13 cellular contexts compared by ENCODE assay signal in genomic region chr1:61839702-61840101, GRCh38.
DNase-seq lines count a peak whose midpoint lies in the region; ATAC-seq and TF ChIP-seq lines count a peak whose summit lies in the region.
"Had no signal": no experiment of that assay in that cellular context is flagged by ENCODE, and none has a peak within 500 bp of the region (broad histone marks: within the 10 kb centered on the region; RNA-seq: fewer than 3 reads in every experiment).

No MANE protein-coding gene starts in this region.

- no peaks in the 10 kb centered on the region for H3K9me3 ChIP-seq in testis
- H3K9me3 ChIP-seq: BLaER1 had no signal

- peak; percentile 28 for DNase-seq in AG08396 (ENCODE audit: low spot score)
- peak; percentile 61 for DNase-seq in LHCN-M2 (ENCODE audit: low read depth)
- DNase-seq in chondrocyte (ENCODE audit: low spot score), result no peak
- peak; percentile 66 for DNase-seq in kidney tubule cell (ENCODE audit: low spot score)
- no peak for DNase-seq in naive thymus-derived CD8-positive, alpha-beta T cell
- no peak for DNase-seq in NCI-H2171 (lab: John Stamatoyannopoulos, UW)
- no peak for DNase-seq in activated CD4-positive, alpha-beta T cell treated with anti-CD3 and anti-CD28 coated beads, Interleukin-2, amount 10 ng/mL, durations not matched to agents 7 days and 5 days
- no peak for DNase-seq in testis
- DNase-seq: immature natural killer cell; naive thymus-derived CD4-positive, alpha-beta T cell; NCI-H1092 treated with DMSO at 0.1 percent for 48 hours; SIG-M5 had no signal

- peaks cover 2% of the 10 kb centered on the region for H3K36me3 Mint-ChIP-seq in chondrocyte (ENCODE audit: low read depth)
- H3K36me3 Mint-ChIP-seq in naive thymus-derived CD8-positive, alpha-beta T cell, result peaks cover 0 to 33% (median 2%) of the 10 kb centered on the region in 3 donors
- H3K36me3 Mint-ChIP-seq in activated CD4-positive, alpha-beta T cell treated with anti-CD3 and anti-CD28 coated beads, Interleukin-2, amount 10 ng/mL, durations not matched to agents 7 days and 5 days (ENCODE audit: low read depth), result no peaks in the 10 kb centered on the region

- ATAC-seq in naive thymus-derived CD8-positive, alpha-beta T cell, result no peak
- ATAC-seq: naive thymus-derived CD4-positive, alpha-beta T cell had no signal

- POLR2A ChIA-PET in naive thymus-derived CD8-positive, alpha-beta T cell (lab: Charles Lee), result no interaction called here
- POLR2A ChIA-PET in activated CD4-positive, alpha-beta T cell treated with anti-CD3 and anti-CD28 coated beads, Interleukin-2, amount 10 ng/mL, durations not matched to agents 7 days and 5 days (lab: Charles Lee), result no interaction called here

- no peaks in the 10 kb centered on the region for H3K36me3 ChIP-seq in testis (ENCODE audit: low read depth, missing control alignments)
- H3K36me3 ChIP-seq: BLaER1 had no signal

- no peak overlapping the region for H3K4me3 Mint-ChIP-seq in chondrocyte (ENCODE audit: unreplicated experiment)
- H3K4me3 Mint-ChIP-seq in naive thymus-derived CD8-positive, alpha-beta T cell, result no peak overlapping the region
- H3K4me3 Mint-ChIP-seq in activated CD4-positive, alpha-beta T cell treated with anti-CD3 and anti-CD28 coated beads, Interleukin-2, amount 10 ng/mL, durations not matched to agents 7 days and 5 days, result no peak overlapping the region
- H3K4me3 Mint-ChIP-seq: immature natural killer cell; naive thymus-derived CD4-positive, alpha-beta T cell had no signal

- no peaks in the 10 kb centered on the region for H3K27me3 ChIP-seq in testis
- H3K27me3 ChIP-seq: BLaER1 had no signal

- intact Hi-C loops in testis (cut with DNase I; ENCODE audit: low total_unique reads), result no loop called here

- no peak overlapping the region for H3K27ac ChIP-seq in testis
- H3K27ac ChIP-seq: BLaER1 had no signal

- TF ChIP-seq POLR2A in testis (IDR thresholded peaks at IDR 0.05), result no peak

- no peaks in the 10 kb centered on the region for H3K4me1 ChIP-seq in testis
- H3K4me1 ChIP-seq: BLaER1 had no signal

- H3K4me3 ChIP-seq in testis, result no peak overlapping the region
- H3K4me3 ChIP-seq: BLaER1 had no signal

- TF ChIP-seq CTCF in chondrocyte (IDR thresholded peaks at IDR 0.05) (no peak), testis (IDR thresholded peaks at IDR 0.05) (no peak)

- no peaks in the 10 kb centered on the region for H3K9me3 Mint-ChIP-seq in chondrocyte (ENCODE audit: low read depth)
- no peaks in the 10 kb centered on the region for H3K9me3 Mint-ChIP-seq in naive thymus-derived CD8-positive, alpha-beta T cell
- H3K9me3 Mint-ChIP-seq in activated CD4-positive, alpha-beta T cell treated with anti-CD3 and anti-CD28 coated beads, Interleukin-2, amount 10 ng/mL, durations not matched to agents 7 days and 5 days, result no peaks in the 10 kb centered on the region
- H3K9me3 Mint-ChIP-seq: immature natural killer cell; naive thymus-derived CD4-positive, alpha-beta T cell had no signal

- CTCF ChIA-PET in activated CD4-positive, alpha-beta T cell treated with anti-CD3 and anti-CD28 coated beads, Interleukin-2, amount 10 ng/mL, durations not matched to agents 7 days and 5 days (lab: Charles Lee), result no interaction called here

- H3K27ac Mint-ChIP-seq in chondrocyte (ENCODE audit: unreplicated experiment), result peak overlapping the region; percentile 70
- peak overlapping the region in 3 of 10 donors; percentile 5 to 40 (median 7) for H3K27ac Mint-ChIP-seq in naive thymus-derived CD8-positive, alpha-beta T cell
- no peak overlapping the region for H3K27ac Mint-ChIP-seq in activated CD4-positive, alpha-beta T cell treated with anti-CD3 and anti-CD28 coated beads, Interleukin-2, amount 10 ng/mL, durations not matched to agents 7 days and 5 days
- H3K27ac Mint-ChIP-seq: immature natural killer cell; naive thymus-derived CD4-positive, alpha-beta T cell had no signal

- 63 to 66% methylated on average over 2 of the region's 2 CpGs for whole genome bisulfite sequencing in testis, 2 donors

- peaks cover 47% of the 10 kb centered on the region for H3K4me1 Mint-ChIP-seq in chondrocyte (ENCODE audit: low read depth)
- peaks cover 0 to 6% (median 4%) of the 10 kb centered on the region in 4 donors for H3K4me1 Mint-ChIP-seq in naive thymus-derived CD8-positive, alpha-beta T cell
- peaks cover 3% of the 10 kb centered on the region for H3K4me1 Mint-ChIP-seq in activated CD4-positive, alpha-beta T cell treated with anti-CD3 and anti-CD28 coated beads, Interleukin-2, amount 10 ng/mL, durations not matched to agents 7 days and 5 days
- H3K4me1 Mint-ChIP-seq: immature natural killer cell had no signal

- H3K27me3 Mint-ChIP-seq in chondrocyte (ENCODE audit: low read depth), result no peaks in the 10 kb centered on the region
- no peaks in the 10 kb centered on the region for H3K27me3 Mint-ChIP-seq in naive thymus-derived CD8-positive, alpha-beta T cell
- H3K27me3 Mint-ChIP-seq in activated CD4-positive, alpha-beta T cell treated with anti-CD3 and anti-CD28 coated beads, Interleukin-2, amount 10 ng/mL, durations not matched to agents 7 days and 5 days, result no peaks in the 10 kb centered on the region
- H3K27me3 Mint-ChIP-seq: naive thymus-derived CD4-positive, alpha-beta T cell had no signal

Comparison
In these comparisons a context has a peak if more than half of its experiments do, and no peak if none do; other contexts are left out.
1. DNase-seq: peak in AG08396 (single experiment), LHCN-M2 (single experiment) and kidney tubule cell (single experiment); none in chondrocyte (single experiment), naive thymus-derived CD8-positive, alpha-beta T cell (0 of 10), NCI-H2171 (single experiment), activated CD4-positive, alpha-beta T cell treated with anti-CD3 and anti-CD28 coated beads, Interleukin-2, amount 10 ng/mL, durations not matched to agents 7 days and 5 days (single experiment) and testis (single experiment).